ENCODE assay signal across 24 cellular contexts in the genomic region with DNA sequence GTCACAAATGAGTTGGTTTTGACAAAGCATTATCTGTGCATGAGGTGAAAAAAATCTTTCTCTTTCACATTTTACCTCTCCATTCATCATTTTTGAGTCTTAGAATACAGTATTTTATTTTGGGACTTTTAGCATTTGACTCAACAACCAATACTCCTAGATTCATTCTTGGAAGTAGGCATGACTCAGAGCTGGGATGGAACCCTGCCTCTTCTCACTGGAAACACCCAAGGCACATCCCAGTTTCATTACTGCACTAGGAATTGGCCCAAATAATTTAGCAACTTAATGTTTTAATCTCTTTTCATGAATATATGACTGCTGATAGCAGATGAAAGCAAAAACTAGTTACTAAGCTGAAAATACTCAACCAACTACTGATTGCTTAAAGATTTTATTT. TPM values are rescaled to one million over a fixed set of nuclear protein-coding genes. Genes with fewer than 3 reads are reported as not detected.
"Had no signal": no experiment of that assay in that cellular context is flagged by ENCODE, and none has a peak within 500 bp of the region (broad histone marks: within the 10 kb centered on the region; RNA-seq: fewer than 3 reads in every experiment).

No MANE protein-coding gene starts in this region.

- DNase-seq: activated CD4-positive, alpha-beta T cell treated with anti-CD3 and anti-CD28 coated beads for 48 hours; activated CD4-positive, alpha-beta T cell treated with anti-CD3 and anti-CD28 coated beads, Interleukin-2, amount 50 U/mL, for 4 hours; activated CD4-positive, CD25-positive, alpha-beta regulatory T cell treated with anti-CD3 and anti-CD28 coated beads, Interleukin-2, amount 50 U/mL, for 72 hours; activated gamma-delta T cell; activated naive CD4-positive, alpha-beta T cell treated with anti-CD3 and anti-CD28 coated beads for 36 hours; activated T-cell treated with anti-CD3 and anti-CD28 coated beads, Interleukin-2, amount 50 U/mL, for 48 hours; amygdala; brain microvascular endothelial cell; IMR-90; Kasumi-1; KBM-7; NCI-H1048; NCI-H146; NCI-H187 treated with DMSO at 0.1 percent for 48 hours; NCI-H2171; NCI-H2227 treated with DMSO at 0.1 percent for 48 hours; NCI-H510A; NCI-H526 treated with DMSO at 0.1 percent for 48 hours; NCI-H82; PC-3; SHP77 treated with DMSO at 0.1 percent for 48 hours had no signal

- H3K36me3 ChIP-seq: brain microvascular endothelial cell had no signal

- H3K27ac ChIP-seq: brain microvascular endothelial cell had no signal

RNA-seq across cellular contexts. Expression of gene PDZRN4, which starts 3.3 kb away (rescaled TPM):
- total RNA-seq: activated naive CD4-positive, alpha-beta T cell treated with anti-CD3 and anti-CD28 coated beads for 36 hours; activated T-helper 17 cell treated with anti-CD3 and anti-CD28 coated beads, Interleukin-2, amount 50 U/mL, for 72 hours; IMR-90; M059J; PC-3; SK-MEL-5 had no signal
